ENCODE assay signal across 8 cellular contexts in genomic region chr3:9179826-9180763, GRCh38.
DNase-seq lines count a peak whose midpoint lies in the region; ATAC-seq, FAIRE-seq and TF ChIP-seq lines count a peak whose summit lies in the region.

No MANE protein-coding gene starts in this region.

- peak; percentile 7 for DNase-seq in stimulated activated CD4-positive, alpha-beta T cell treated with anti-CD3 and anti-CD28 coated beads, Interleukin-4, amount 100 ng/mL, for 24 hours
- no peak for DNase-seq in stimulated activated CD4-positive, alpha-beta T cell treated with anti-CD3 and anti-CD28 coated beads, Interleukin-4, amount 100 ng/mL, for 1 hour
- DNase-seq in GM12878 (ENCODE audit: low read depth, low spot score) (peak; percentile 35), LoVo (ENCODE audit: low spot score) (no peak), NCI-H510A (lab: John Stamatoyannopoulos, UW) (no peak), HT-29 (ENCODE audit: low spot score) (no peak), NCI-H2081 treated with DMSO at 0.1 percent for 48 hours (lab: John Stamatoyannopoulos, UW) (no peak)

- in situ Hi-C loops in GM12878 (cut with MboI), result no loop called here

- no peak for TF ChIP-seq POLR2A in GM12878 (IDR thresholded peaks at IDR 0.05; ENCODE audit: low read depth, low read length)

- H3K9ac ChIP-seq in GM12878 (ENCODE audit: control insufficient read depth, insufficient read depth, low read length), result no peak overlapping the region

- RAD21 ChIA-PET in GM12878 (lab: Charles Lee; ENCODE audit: unreplicated experiment), result interaction anchor here (0.6 kb wide), 1 partner anchor 48 kb away, joined by 3 read pairs; no protein-coding TSS in a partner anchor

- no TSS peak for BruUV-seq in GM12878 (replicated peaks; lab: Mats Ljungman, UMichigan)

- no peak for TF ChIP-seq RAD21 in GM12878 (IDR thresholded peaks at IDR 0.05; ENCODE audit: insufficient read depth, low read depth, low read length)

- FAIRE-seq in GM12878 (lab: Jason Lieb, UNC), result peak; percentile 31

- H3K27ac ChIP-seq in GM12878 (ENCODE audit: control insufficient read depth, insufficient read depth), result peak overlapping the region; percentile 17

- POLR2A ChIA-PET in GM12878 (lab: Charles Lee), result no interaction called here

- no peak overlapping the region for H3K4me3 ChIP-seq in GM12878

- no peak for TF ChIP-seq CTCF in GM12878 (IDR thresholded peaks at IDR 0.05 in 2 of 3, conservative IDR thresholded peaks at IDR 0.05 in 1 of 3; ENCODE audit: control insufficient read depth in 2 of 3, extremely low read depth in 1 of 3, insufficient read depth in 1 of 3, low read depth in 3 of 3, low read length in 3 of 3)

- H3K36me3 ChIP-seq in GM12878 (ENCODE audit: control insufficient read depth in 2 of 2, insufficient read depth in 2 of 2, low read length in 1 of 2), result no peaks in the 10 kb centered on the region

- no peaks in the 10 kb centered on the region for H4K20me1 ChIP-seq in GM12878 (ENCODE audit: control insufficient read depth, insufficient read depth)

- CTCF ChIA-PET in GM12878 (lab: Yijun Ruan, JAX), result interaction anchor here (1.0 to 1.6 kb wide), 2 partner anchors 12 to 122 kb away, joined by 3 read pairs; no protein-coding TSS in a partner anchor

- H3K4me1 ChIP-seq in GM12878 (ENCODE audit: control insufficient read depth, insufficient read depth, low read length), result peaks cover 14% of the 10 kb centered on the region

- H3K79me2 ChIP-seq in GM12878 (ENCODE audit: control insufficient read depth, insufficient read depth, low read length), result no peaks in the 10 kb centered on the region

- intact Hi-C loops in GM12878 (cut with micrococcal nuclease; ENCODE audit: unreplicated experiment), result no loop called here

- no peaks in the 10 kb centered on the region for H3K27me3 ChIP-seq in GM12878 (replicated peaks in 1 of 2; ENCODE audit: control insufficient read depth in 2 of 2, insufficient read depth in 2 of 2, low read length in 1 of 2)

- WGBS in GM12878 (ENCODE audit: insufficient coverage, insufficient replicate concordance, low lambda C conversion rate, missing lambda C conversion rate), result 40% methylated on average over 17 of the region's 17 CpGs

- SMC1A ChIA-PET in GM12878 (lab: Charles Lee; ENCODE audit: uncharacterized antibody, unreplicated experiment), result interaction anchor here (0.7 kb wide), 1 partner anchor 149 kb away, joined by 3 read pairs; no protein-coding TSS in a partner anchor

- ATAC-seq in HG03139 (IDR thresholded peaks at IDR 0.05; ENCODE audit: unreplicated experiment) (peak; percentile 70), GM12878 (peak; percentile 68)

- H3K4me2 ChIP-seq in GM12878 (ENCODE audit: control insufficient read depth, insufficient read depth), result peak overlapping the region; percentile 51

- H3K9me3 ChIP-seq in GM12878 (replicated peaks; ENCODE audit: control insufficient read depth, insufficient read depth, low read length), result no peaks in the 10 kb centered on the region; the same call in 2 of the 3 replicates

- peak overlapping the region; percentile 79 for H2AFZ ChIP-seq in GM12878 (ENCODE audit: control insufficient read depth, low read depth, low read length)

- no peak for TF ChIP-seq EP300 in GM12878 (IDR thresholded peaks at IDR 0.05; ENCODE audit: borderline replicate concordance in 1 of 2, control insufficient read depth in 1 of 2, low read depth in 2 of 2, low read length in 2 of 2)

TF ChIP-seq in GM12878, 131 proteins besides CTCF, POLR2A, EP300 and RAD21 (continues in another document):
- TF ChIP-seq ZBTB40 (IDR thresholded peaks at IDR 0.05; ENCODE audit: borderline replicate concordance), result peak; percentile 43; the same call in 1 of the 2 replicates
- no peak for TF ChIP-seq PAX5 (IDR thresholded peaks at IDR 0.05; ENCODE audit: borderline replicate concordance, low read depth, low read length)
- TF ChIP-seq TCF3 (IDR thresholded peaks at IDR 0.05; ENCODE audit: borderline replicate concordance, insufficient read depth, low read depth, low read length), result no peak
- TF ChIP-seq NRF1 (conservative IDR thresholded peaks at IDR 0.05; ENCODE audit: low read depth, low read length), result no peak
- TF ChIP-seq KAT2A (conservative IDR thresholded peaks at IDR 0.05; ENCODE audit: control insufficient read depth, low read depth, low read length), result no peak
- no peak for TF ChIP-seq BHLHE40 (IDR thresholded peaks at IDR 0.05; ENCODE audit: borderline replicate concordance in 1 of 2, low read depth in 2 of 2, low read length in 1 of 2)
- no peak for TF ChIP-seq BACH1 (IDR thresholded peaks at IDR 0.05; ENCODE audit: borderline replicate concordance)
- no peak for TF ChIP-seq EED (IDR thresholded peaks at IDR 0.05; ENCODE audit: low read depth)
- TF ChIP-seq YY1 (IDR thresholded peaks at IDR 0.05; ENCODE audit: low read depth, low read length), result peak; percentile 18; the same call in 1 of the 2 replicates
- no peak for TF ChIP-seq RELA (IDR thresholded peaks at IDR 0.05; ENCODE audit: borderline replicate concordance, partially characterized antibody)
- peak; percentile 55; the same call in 1 of the 2 replicates for TF ChIP-seq GABPA (IDR thresholded peaks at IDR 0.05; ENCODE audit: low read depth)
- no peak for TF ChIP-seq USF1 (IDR thresholded peaks at IDR 0.05; ENCODE audit: borderline replicate concordance, extremely low read length, insufficient read depth, low read depth, low read length)
- no peak for TF ChIP-seq SUZ12 (IDR thresholded peaks at IDR 0.05; ENCODE audit: unreplicated experiment)
- TF ChIP-seq CEBPZ (IDR thresholded peaks at IDR 0.05; ENCODE audit: low read depth, low read length), result no peak
- TF ChIP-seq PKNOX1 (IDR thresholded peaks at IDR 0.05), result no peak

Comparison
In these comparisons a context has a peak if more than half of its experiments do, and no peak if none do; other contexts are left out.
1. DNase-seq: peak in stimulated activated CD4-positive, alpha-beta T cell treated with anti-CD3 and anti-CD28 coated beads, Interleukin-4, amount 100 ng/mL, for 24 hours (single experiment) and GM12878 (single experiment); none in stimulated activated CD4-positive, alpha-beta T cell treated with anti-CD3 and anti-CD28 coated beads, Interleukin-4, amount 100 ng/mL, for 1 hour (single experiment), LoVo (single experiment), NCI-H510A (single experiment), HT-29 (single experiment) and NCI-H2081 treated with DMSO at 0.1 percent for 48 hours (single experiment).